9 cellular contexts compared by ENCODE assay signal in genomic region chr1:29332204-29332603, GRCh38.
DNase-seq lines count a peak whose midpoint lies in the region; ATAC-seq and TF ChIP-seq lines count a peak whose summit lies in the region.
"Had no signal": no experiment of that assay in that cellular context is flagged by ENCODE, and none has a peak within 500 bp of the region (broad histone marks: within the 10 kb centered on the region; RNA-seq: fewer than 3 reads in every experiment).

No MANE protein-coding gene starts in this region.

- peak; percentile 70 for TF ChIP-seq CTCF in DND-41 (IDR thresholded peaks at IDR 0.05; ENCODE audit: borderline replicate concordance, extremely low read depth, low read length, poor library complexity, severe bottlenecking)

- H3K79me2 ChIP-seq in DND-41 (ENCODE audit: insufficient read depth, low read length) = no peaks in the 10 kb centered on the region

- DNase-seq in DND-41 (peak; percentile 44), HAP-1 (ENCODE audit: low spot score in 2 of 2) (peak; percentile 32 to 76), iris pigment epithelial cell (ENCODE audit: low read depth) (peak; percentile 34), NCI-H128 (lab: John Stamatoyannopoulos, UW; ENCODE audit: unreplicated experiment) (no peak), medulla oblongata (ENCODE audit: extremely low spot score) (no peak)
- DNase-seq: naive B cell had no signal

- H3K9me3 ChIP-seq in DND-41 (ENCODE audit: insufficient read depth, low read length, severe bottlenecking) (no peaks in the 10 kb centered on the region), HAP-1 (no peaks in the 10 kb centered on the region; the same call in 1 of the 2 replicates)

- peak; percentile 62; the same call in 2 of the 3 replicates for ATAC-seq in DND-41 (ENCODE audit: insufficient read depth, low read depth)
- ATAC-seq in SK-N-SH treated with all-trans-retinoic acid at 6 μM for 48 hours = 0 out of 3 replicates have a peak, but pooled peaks have one; percentile 21
- ATAC-seq in GM18519 (IDR thresholded peaks at IDR 0.05; ENCODE audit: low FRiP score, unreplicated experiment) = no peak
- ATAC-seq in HG02610 (IDR thresholded peaks at IDR 0.05; ENCODE audit: unreplicated experiment) = no peak

- no peak overlapping the region for H3K9ac ChIP-seq in DND-41 (ENCODE audit: low read depth, low read length)

- H3K27me3 ChIP-seq in DND-41 (ENCODE audit: insufficient read depth, low read length, poor library complexity) (peaks cover 2% of the 10 kb centered on the region), HAP-1 (ENCODE audit: low read depth) (no peaks in the 10 kb centered on the region)

- no peaks in the 10 kb centered on the region for H3K4me1 ChIP-seq in DND-41 (ENCODE audit: insufficient read depth, low read length)
- H3K4me1 ChIP-seq in HAP-1 = no peaks in the 10 kb centered on the region; the same call in 1 of the 2 replicates

- H3K36me3 ChIP-seq in DND-41 (ENCODE audit: insufficient read depth, low read length) (no peaks in the 10 kb centered on the region), HAP-1 (replicated peaks) (peaks cover 3% of the 10 kb centered on the region)

- H3K4me2 ChIP-seq in DND-41 (ENCODE audit: insufficient read depth, low read length) = no peak overlapping the region

- no peak overlapping the region for H3K27ac ChIP-seq in DND-41 (ENCODE audit: low read length)

- in situ Hi-C loops in HAP-1 (cut with MboI; ENCODE audit: low sequenced_read_pairs) = no loop called here

- H2AFZ ChIP-seq in DND-41 (ENCODE audit: low read depth, low read length) = no peak overlapping the region

- H3K4me3 ChIP-seq in DND-41 (ENCODE audit: low read depth in 1 of 2, low read length in 2 of 2) = no peak overlapping the region
- H3K4me3 ChIP-seq in HAP-1 = no peak overlapping the region

- H4K20me1 ChIP-seq in DND-41 (ENCODE audit: insufficient read depth, low read length) = no peaks in the 10 kb centered on the region

TF ChIP-seq in SK-N-SH treated with all-trans-retinoic acid at 6 μM for 48 hours, 23 proteins besides CTCF, POLR2A, EP300 and RAD21:
- TF ChIP-seq BACH2 (CRISPR knock-in tag; IDR thresholded peaks at IDR 0.05; ENCODE audit: borderline replicate concordance) = no peak
- no peak for TF ChIP-seq CREB5 (CRISPR knock-in tag; IDR thresholded peaks at IDR 0.05; ENCODE audit: low read depth)
- no peak for TF ChIP-seq TOX (CRISPR knock-in tag; IDR thresholded peaks at IDR 0.05; ENCODE audit: borderline replicate concordance)
- no peak for TF ChIP-seq ZNF565 (CRISPR knock-in tag; conservative IDR thresholded peaks at IDR 0.05; ENCODE audit: low read depth)
- no peak for TF ChIP-seq SNAI2 (CRISPR knock-in tag; IDR thresholded peaks at IDR 0.05)
- TF ChIP-seq ARNTL (CRISPR knock-in tag; IDR thresholded peaks at IDR 0.05; ENCODE audit: borderline replicate concordance, low read depth) = no peak
- no peak for TF ChIP-seq GLIS3 (CRISPR knock-in tag; IDR thresholded peaks at IDR 0.05)
- no peak for TF ChIP-seq ZNF70 (CRISPR knock-in tag; IDR thresholded peaks at IDR 0.05)
- TF ChIP-seq CSRNP3 (CRISPR knock-in tag; IDR thresholded peaks at IDR 0.05) = no peak
- no peak for TF ChIP-seq TCF4 (CRISPR knock-in tag; IDR thresholded peaks at IDR 0.05; ENCODE audit: borderline replicate concordance)
- TF ChIP-seq POU6F1 (CRISPR knock-in tag; IDR thresholded peaks at IDR 0.05; ENCODE audit: borderline replicate concordance, low read depth) = no peak
- TF ChIP-seq ISL1 (CRISPR knock-in tag; IDR thresholded peaks at IDR 0.05) = no peak
- TF ChIP-seq CSDC2 (CRISPR knock-in tag; IDR thresholded peaks at IDR 0.05) = no peak
- no peak for TF ChIP-seq OSR1 (CRISPR knock-in tag; IDR thresholded peaks at IDR 0.05)
- TF ChIP-seq PATZ1 (CRISPR knock-in tag; IDR thresholded peaks at IDR 0.05; ENCODE audit: borderline replicate concordance) = no peak
- no peak for TF ChIP-seq ZC3H10 (CRISPR knock-in tag; IDR thresholded peaks at IDR 0.05)
- no peak for TF ChIP-seq TSHZ2 (CRISPR knock-in tag; IDR thresholded peaks at IDR 0.05)
- no peak for TF ChIP-seq ZNF8 (CRISPR knock-in tag; IDR thresholded peaks at IDR 0.05)
TF ChIP-seq in SK-N-SH treated with all-trans-retinoic acid at 6 μM for 48 hours: peak in this region for 0.

Comparison
In these comparisons a context has a peak if more than half of its experiments do, and no peak if none do; other contexts are left out.
1. ATAC-seq: peak in DND-41 (single experiment) and SK-N-SH treated with all-trans-retinoic acid at 6 μM for 48 hours (single experiment); none in GM18519 (single experiment) and HG02610 (single experiment).
2. DNase-seq: peak in DND-41 (single experiment), HAP-1 (2 of 2) and iris pigment epithelial cell (single experiment); none in NCI-H128 (single experiment) and medulla oblongata (single experiment).